ENCODE assay signal across 10 cellular contexts in genomic region chr10:102511562-102512274, GRCh38. TPM values are rescaled to one million over a fixed set of nuclear protein-coding genes. Genes with fewer than 3 reads are reported as not detected.
DNase-seq lines count a peak whose midpoint lies in the region; ATAC-seq, FAIRE-seq and TF ChIP-seq lines count a peak whose summit lies in the region.
"Had no signal": no experiment of that assay in that cellular context is flagged by ENCODE, and none has a peak within 500 bp of the region (broad histone marks: within the 10 kb centered on the region; RNA-seq: fewer than 3 reads in every experiment).

No MANE protein-coding gene starts in this region.

- H4K20me1 ChIP-seq in HepG2 (ENCODE audit: insufficient read depth, low read length) = no peaks in the 10 kb centered on the region

- POLR2A ChIA-PET in HepG2 (lab: Yijun Ruan, JAX) = no interaction called here

- H3K9ac ChIP-seq in liver (ENCODE audit: low read depth in 1 of 2, low read length in 2 of 2) (no peak overlapping the region), HepG2 (ENCODE audit: insufficient read depth, low read depth, low read length) (no peak overlapping the region)

- H3K9me3 ChIP-seq in liver (ENCODE audit: control insufficient read depth in 4 of 4, low read length in 3 of 4) (no peaks in the 10 kb centered on the region), HepG2 (ENCODE audit: low read length) (no peaks in the 10 kb centered on the region), thyroid gland (no peaks in the 10 kb centered on the region)
- H3K9me3 ChIP-seq: suprapubic skin had no signal

- DNase-seq in HepG2 (ENCODE audit: low spot score) (no peak), SKM-1 treated with dmso at 0.1 percent for 144 hours (lab: John Stamatoyannopoulos, UW; ENCODE audit: unreplicated experiment) (peak; percentile 83), thyroid gland (peak; percentile 57 to 62), NCI-H2107 treated with DMSO at 0.1 percent for 48 hours (lab: John Stamatoyannopoulos, UW; ENCODE audit: unreplicated experiment) (no peak), COR-L47 (lab: John Stamatoyannopoulos, UW) (no peak), occipital lobe (lab: John Stamatoyannopoulos, UW) (no peak)
- DNase-seq: C1 segment of cervical spinal cord had no signal

- intact Hi-C loops in HepG2 (cut with micrococcal nuclease; ENCODE audit: unreplicated experiment) = no loop called here
- intact Hi-C loops in thyroid gland (cut with DNase I) = no loop called here

- TF ChIP-seq EP300 in HepG2 (IDR thresholded peaks at IDR 0.05; ENCODE audit: low read depth in 2 of 2, low read length in 2 of 2) (no peak), HepG2 (CRISPR knock-in tag; IDR thresholded peaks at IDR 0.05; ENCODE audit: borderline replicate concordance) (no peak)

- H3K27me3 ChIP-seq in liver (ENCODE audit: control insufficient read depth in 4 of 4, insufficient read depth in 4 of 4, low read length in 3 of 4) (no peaks in the 10 kb centered on the region), HepG2 (ENCODE audit: control insufficient read depth in 1 of 2, insufficient read depth in 2 of 2, low read length in 2 of 2) (no peaks in the 10 kb centered on the region), thyroid gland (no peaks in the 10 kb centered on the region)
- H3K27me3 ChIP-seq: suprapubic skin had no signal

- in situ Hi-C loops in HepG2 (cut with HindIII; ENCODE audit: extremely low pct_ligation_motif_present, low pct_unique_long_range_greater_than_20kb) = no loop called here

- no peak overlapping the region for H2AFZ ChIP-seq in HepG2 (ENCODE audit: low read length)

- no peak for FAIRE-seq in HepG2 (lab: Jason Lieb, UNC)

- H3K79me2 ChIP-seq in HepG2 (ENCODE audit: insufficient read depth, low read length) = peaks cover 4% of the 10 kb centered on the region

- WGBS in liver = 61% methylated on average over 6 of the region's 6 CpGs
- 94% methylated on average over 6 of the region's 6 CpGs for WGBS in HepG2 (ENCODE audit: low lambda C conversion rate)
- 63 to 71% methylated on average over 6 of the region's 6 CpGs for WGBS in thyroid gland, 2 donors

- peaks cover 4 to 16% (median 11%) of the 10 kb centered on the region in 4 donors for H3K4me1 ChIP-seq in liver (ENCODE audit: control insufficient read depth in 4 of 4, insufficient read depth in 4 of 4, low read length in 3 of 4)
- H3K4me1 ChIP-seq in HepG2 (ENCODE audit: insufficient read depth, low read length) = peaks cover 14% of the 10 kb centered on the region
- peaks cover 0 to 6% of the 10 kb centered on the region in 2 donors for H3K4me1 ChIP-seq in thyroid gland

- TF ChIP-seq CTCF in liver (IDR thresholded peaks at IDR 0.05; ENCODE audit: low read depth, low read length, missing input control) = no peak
- TF ChIP-seq CTCF in HepG2 (CRISPR knock-in tag; IDR thresholded peaks at IDR 0.05) = no peak
- no peak for TF ChIP-seq CTCF in thyroid gland (IDR thresholded peaks at IDR 0.05)

- no peak overlapping the region for H3K4me2 ChIP-seq in HepG2 (ENCODE audit: low read depth, low read length)

- CTCF ChIA-PET in HepG2 (lab: Yijun Ruan, JAX; ENCODE audit: low intra/inter-chr PET ratio, low total read pairs) = no interaction called here

- H3K36me3 ChIP-seq in liver (ENCODE audit: control insufficient read depth in 4 of 4, insufficient read depth in 3 of 4, low read depth in 1 of 4, low read length in 3 of 4) (peaks cover 0 to 15% (median 9%) of the 10 kb centered on the region in 4 donors), HepG2 (replicated peaks in 1 of 2; ENCODE audit: control insufficient read depth in 1 of 2, insufficient read depth in 2 of 2, low read length in 2 of 2) (peaks cover 7 to 48% of the 10 kb centered on the region in 2 experiments), thyroid gland (peaks cover 0 to 4% of the 10 kb centered on the region in 2 donors)

- H3K27ac ChIP-seq in liver (ENCODE audit: low read depth in 1 of 2, low read length in 2 of 2) (peak overlapping the region in 1 of 2 donors; percentile 25), HepG2 (ENCODE audit: extremely low read length, insufficient read depth, low read length) (no peak overlapping the region), thyroid gland (no peak overlapping the region)
- H3K27ac ChIP-seq: suprapubic skin had no signal

- TF ChIP-seq RAD21 in liver (IDR thresholded peaks at IDR 0.05) = no peak
- TF ChIP-seq RAD21 in HepG2 (CRISPR knock-in tag; IDR thresholded peaks at IDR 0.05) = no peak

- no peak overlapping the region for H3K4me3 ChIP-seq in liver (ENCODE audit: low read depth in 1 of 3, low read length in 3 of 3)
- no peak overlapping the region for H3K4me3 ChIP-seq in HepG2 (replicated peaks in 1 of 3; ENCODE audit: insufficient read depth in 1 of 3, low read depth in 2 of 3, low read length in 3 of 3)
- H3K4me3 ChIP-seq in thyroid gland (replicated peaks in 1 of 3) = no peak overlapping the region
- H3K4me3 ChIP-seq: suprapubic skin had no signal

- ATAC-seq in HepG2 (no peak), HG02938 (IDR thresholded peaks at IDR 0.05; ENCODE audit: unreplicated experiment) (peak; percentile 68)

- BruUV-seq in HepG2 (replicated peaks; lab: Mats Ljungman, UMichigan) = no TSS peak

- TF ChIP-seq POLR2A in HepG2 (IDR thresholded peaks at IDR 0.05; ENCODE audit: insufficient read depth in 1 of 2, low read depth in 2 of 2, low read length in 2 of 2) (no peak), thyroid gland (IDR thresholded peaks at IDR 0.05) (no peak)

TF ChIP-seq in HepG2, 621 proteins besides CTCF, POLR2A, EP300 and RAD21 (continues in another document):
- TF ChIP-seq KLF13 (CRISPR knock-in tag; IDR thresholded peaks at IDR 0.05) = no peak
- no peak for TF ChIP-seq ARID2 (CRISPR knock-in tag; IDR thresholded peaks at IDR 0.05; ENCODE audit: borderline replicate concordance)
- TF ChIP-seq ZBTB21 (CRISPR knock-in tag; IDR thresholded peaks at IDR 0.05) = no peak
- no peak for TF ChIP-seq KMT2A (CRISPR knock-in tag; IDR thresholded peaks at IDR 0.05)
- TF ChIP-seq ZMAT5 (CRISPR knock-in tag; IDR thresholded peaks at IDR 0.05; ENCODE audit: borderline replicate concordance, low read depth) = no peak
- no peak for TF ChIP-seq MZF1 (CRISPR knock-in tag; IDR thresholded peaks at IDR 0.05; ENCODE audit: borderline replicate concordance)

RNA-seq across cellular contexts. Expression of gene SUFU, which starts 7.9 kb away (rescaled TPM):
- total RNA-seq in liver = 1 to 10 TPM; 2.6 to 3.8 TPM
- 1 to 10 TPM; 1.8 to 3.2 TPM for polyA plus RNA-seq in liver
- total RNA-seq in HepG2 (2016; rRNA removed; fragmentation: Illumina TruSeq; extraction: Trizol) = 2.9 and 4.0 TPM in 2 replicates
- 0.61 and 1.5 TPM in 2 replicates for total RNA-seq in HepG2 (2016; cell fraction: cytosol; rRNA removed; fragmentation: Illumina TruSeq; extraction: Trizol; ENCODE audit: low read depth)
- total RNA-seq in HepG2 (2016; cell fraction: insoluble cytoplasmic fraction; rRNA removed; fragmentation: Illumina TruSeq; extraction: Trizol) = 2.6 and 3.8 TPM in 2 replicates
- 1.7 and 1.8 TPM in 2 replicates for total RNA-seq in HepG2 (2016; cell fraction: membrane; rRNA removed; fragmentation: Illumina TruSeq; extraction: Trizol)
- 3.5 and 3.9 TPM in 2 replicates for total RNA-seq in HepG2 (2016; cell fraction: nucleus; rRNA removed; fragmentation: Illumina TruSeq; extraction: Trizol)
- polyA plus RNA-seq in HepG2 (2011; rRNA removed) = 5.5 and 6.7 TPM in 2 replicates
- 4.9 and 5.6 TPM in 2 replicates for polyA plus RNA-seq in HepG2 (2011; cell fraction: cytosol; rRNA removed)
- 5.9 and 6.9 TPM in 2 replicates for polyA plus RNA-seq in HepG2 (2011; cell fraction: nucleus; rRNA removed)
- 5.4 and 5.8 TPM in 2 replicates for polyA plus RNA-seq in HepG2 (2012)
- polyA plus RNA-seq in HepG2 (2016; cell fraction: cytosol; fragmentation: Illumina TruSeq; extraction: Trizol; ENCODE audit: low read depth) = 0.36 and 0.45 TPM in 2 replicates
- 5.4 and 6.5 TPM in 2 replicates for polyA plus RNA-seq in HepG2 (2016; cell fraction: insoluble cytoplasmic fraction; fragmentation: Illumina TruSeq; extraction: Trizol; ENCODE audit: low read depth)
- polyA plus RNA-seq in HepG2 (2016; cell fraction: membrane; fragmentation: Illumina TruSeq; extraction: Trizol; ENCODE audit: low read depth) = 1.2 and 1.4 TPM in 2 replicates
- 5.6 and 7.3 TPM in 2 replicates for polyA plus RNA-seq in HepG2 (2016; cell fraction: nucleus; fragmentation: Illumina TruSeq; extraction: Trizol; ENCODE audit: insufficient read depth, low read depth)
- polyA minus RNA-seq in HepG2 (2011; rRNA and poly(A)+ RNA removed; ENCODE audit: low replicate concordance) = 8.4 and 12.3 TPM in 2 replicates
- 4.6 and 5.1 TPM in 2 replicates for polyA minus RNA-seq in HepG2 (2011; cell fraction: cytosol; rRNA and poly(A)+ RNA removed)
- polyA minus RNA-seq in HepG2 (2011; cell fraction: nucleus; rRNA and poly(A)+ RNA removed) = 4.8 and 5.7 TPM in 2 replicates
- total RNA-seq in thyroid gland = 1 to 10 TPM; 2.3 to 5.4 (median 4.4) TPM
- 3.1 TPM for total RNA-seq in occipital lobe

RNA-seq across cellular contexts. Expression of gene ACTR1A, which starts 9.2 kb away (rescaled TPM):
- total RNA-seq in liver (10 to 100 TPM; 40.7 to 51.9 TPM), HepG2 (2016; rRNA removed; fragmentation: Illumina TruSeq; extraction: Trizol) (62.8 and 69.4 TPM in 2 replicates), thyroid gland (100 to 1,000 TPM in 3 of 4 donors, 10 to 100 TPM in 1; 94.1 to 111 (median 103) TPM), occipital lobe (164 TPM)
- polyA plus RNA-seq in liver (10 to 100 TPM; 24.5 to 29.9 TPM), HepG2 (2011; rRNA removed) (59.6 and 75.9 TPM in 2 replicates)
- 14.7 and 16.3 TPM in 2 replicates for total RNA-seq in HepG2 (2016; cell fraction: cytosol; rRNA removed; fragmentation: Illumina TruSeq; extraction: Trizol; ENCODE audit: low read depth)
- total RNA-seq in HepG2 (2016; cell fraction: insoluble cytoplasmic fraction; rRNA removed; fragmentation: Illumina TruSeq; extraction: Trizol) = 63.0 and 73.2 TPM in 2 replicates
- total RNA-seq in HepG2 (2016; cell fraction: membrane; rRNA removed; fragmentation: Illumina TruSeq; extraction: Trizol) = 32.7 and 37.9 TPM in 2 replicates
- 35.2 and 40.1 TPM in 2 replicates for total RNA-seq in HepG2 (2016; cell fraction: nucleus; rRNA removed; fragmentation: Illumina TruSeq; extraction: Trizol)
- 51.7 and 56.1 TPM in 2 replicates for polyA plus RNA-seq in HepG2 (2011; cell fraction: cytosol; rRNA removed)
- polyA plus RNA-seq in HepG2 (2011; cell fraction: nucleus; rRNA removed) = 46.8 and 55.9 TPM in 2 replicates
- polyA plus RNA-seq in HepG2 (2012) = 33.3 and 42.9 TPM in 2 replicates
- 13.4 and 14.5 TPM in 2 replicates for polyA plus RNA-seq in HepG2 (2016; cell fraction: cytosol; fragmentation: Illumina TruSeq; extraction: Trizol; ENCODE audit: low read depth)
- polyA plus RNA-seq in HepG2 (2016; cell fraction: insoluble cytoplasmic fraction; fragmentation: Illumina TruSeq; extraction: Trizol; ENCODE audit: low read depth) = 64.8 and 71.3 TPM in 2 replicates
- 24.6 and 24.8 TPM in 2 replicates for polyA plus RNA-seq in HepG2 (2016; cell fraction: membrane; fragmentation: Illumina TruSeq; extraction: Trizol; ENCODE audit: low read depth)
- polyA plus RNA-seq in HepG2 (2016; cell fraction: nucleus; fragmentation: Illumina TruSeq; extraction: Trizol; ENCODE audit: insufficient read depth, low read depth) = 49.5 and 54.0 TPM in 2 replicates
- 150 and 215 TPM in 2 replicates for polyA minus RNA-seq in HepG2 (2011; rRNA and poly(A)+ RNA removed; ENCODE audit: low replicate concordance)
- 37.5 and 44.2 TPM in 2 replicates for polyA minus RNA-seq in HepG2 (2011; cell fraction: cytosol; rRNA and poly(A)+ RNA removed)
- polyA minus RNA-seq in HepG2 (2011; cell fraction: nucleus; rRNA and poly(A)+ RNA removed) = 29.6 and 42.6 TPM in 2 replicates

Comparison
In these comparisons a context has a peak if more than half of its experiments do, and no peak if none do; other contexts are left out.
1. DNase-seq: peak in SKM-1 treated with dmso at 0.1 percent for 144 hours (single experiment) and thyroid gland (2 of 2); none in HepG2 (single experiment), NCI-H2107 treated with DMSO at 0.1 percent for 48 hours (single experiment), COR-L47 (single experiment) and occipital lobe (single experiment).